Comparison of ENCODE assay signal across 1 cellular context in the genomic region with DNA sequence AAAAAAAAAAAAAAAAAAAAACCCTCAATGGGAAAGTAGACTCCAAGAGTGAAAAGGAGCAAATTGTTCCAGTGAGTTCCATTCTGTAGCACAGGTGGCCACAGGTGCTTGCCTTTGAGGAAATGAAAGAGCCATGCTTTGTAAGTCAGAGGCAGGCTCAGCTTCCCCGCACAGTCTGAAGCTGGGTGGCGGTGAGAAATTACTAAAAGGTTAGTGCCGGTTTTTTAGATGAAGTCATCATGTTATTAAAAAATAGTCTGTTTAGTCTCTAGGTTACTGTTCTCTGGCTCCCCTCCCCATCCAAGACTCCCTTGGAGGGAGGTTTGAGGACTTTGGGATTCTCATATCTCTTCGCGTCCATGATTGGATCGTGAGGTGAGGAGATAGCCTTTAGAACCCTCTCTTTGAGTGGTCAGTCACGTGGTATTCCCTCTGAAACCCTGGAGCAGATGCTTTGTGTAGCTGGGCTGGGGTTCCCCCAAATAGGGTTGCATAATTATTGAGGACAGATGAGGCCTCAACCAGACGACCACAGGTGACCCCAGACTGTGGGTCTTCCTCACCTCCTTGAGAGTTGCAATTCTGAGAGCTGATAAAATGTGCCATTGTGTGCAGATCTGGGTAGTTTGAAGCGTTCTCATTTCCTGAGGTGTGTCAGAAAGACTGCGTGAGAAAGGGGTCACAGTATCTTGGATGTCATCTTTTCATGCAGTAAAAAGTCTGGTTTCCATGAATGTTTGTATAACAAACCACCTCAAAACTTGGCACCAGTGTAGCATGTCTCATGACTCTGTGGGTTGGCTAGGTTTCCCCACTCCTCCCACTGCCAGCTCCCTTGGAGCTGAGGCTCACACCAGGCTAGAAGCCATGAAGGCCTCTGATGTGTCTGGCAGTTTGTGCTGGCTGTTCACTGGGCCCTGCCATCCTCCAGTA.
TF ChIP-seq lines count a peak whose summit lies in the region.

No MANE protein-coding gene starts in this region.

TF ChIP-seq in K562, 482 proteins besides CTCF, POLR2A, EP300 and RAD21:
- TF ChIP-seq SRSF7 (optimal IDR thresholded peaks at IDR 0.05; ENCODE audit: low read depth, low read length) (no peak), ZNF3 (CRISPR knock-in tag; IDR thresholded peaks at IDR 0.05) (no peak), U2AF1 (optimal IDR thresholded peaks at IDR 0.05; ENCODE audit: low read depth, low read length) (no peak), FOSL1 (tag; conservative IDR thresholded peaks at IDR 0.05) (0 out of 2 replicates have a peak, but pooled peaks have one; percentile 31), BHLHE40 (IDR thresholded peaks at IDR 0.05; ENCODE audit: low read length) (peak; percentile 37; the same call in 1 of the 2 replicates), MTA3 (IDR thresholded peaks at IDR 0.05; ENCODE audit: borderline replicate concordance) (no peak), NFE2L1 (tag; IDR thresholded peaks at IDR 0.05; ENCODE audit: borderline replicate concordance, low read depth) (no peak), TCF7L2 (IDR thresholded peaks at IDR 0.05; ENCODE audit: low read depth, low read length) (no peak), CBFA2T2 (conservative IDR thresholded peaks at IDR 0.05) (0 out of 2 replicates have a peak, but pooled peaks have one; percentile 29), PRPF4 (IDR thresholded peaks at IDR 0.05; ENCODE audit: insufficient read depth, low read depth, low read length, poor library complexity, severe bottlenecking) (no peak), HDAC2 (IDR thresholded peaks at IDR 0.05) (no peak), THRAP3 (IDR thresholded peaks at IDR 0.05; ENCODE audit: borderline replicate concordance) (no peak), ZNF77 (CRISPR knock-in tag; IDR thresholded peaks at IDR 0.05) (no peak), NRF1 (conservative IDR thresholded peaks at IDR 0.05 in 1 of 2, IDR thresholded peaks at IDR 0.05 in 1 of 2) (no peak), HEY1 (CRISPR knock-in tag; IDR thresholded peaks at IDR 0.05; ENCODE audit: borderline replicate concordance) (no peak), ZNF224 (CRISPR knock-in tag; IDR thresholded peaks at IDR 0.05) (no peak), USF2 (CRISPR knock-in tag; IDR thresholded peaks at IDR 0.05) (peak; percentile 46), ZNF449 (CRISPR knock-in tag; IDR thresholded peaks at IDR 0.05) (no peak), TOE1 (IDR thresholded peaks at IDR 0.05; ENCODE audit: borderline replicate concordance) (peak; percentile 83), TOE1 (CRISPR knock-in tag; IDR thresholded peaks at IDR 0.05; ENCODE audit: borderline replicate concordance, low read depth) (no peak), OTX1 (CRISPR knock-in tag; IDR thresholded peaks at IDR 0.05) (no peak), NCOA6 (IDR thresholded peaks at IDR 0.05) (no peak), RAD51 (IDR thresholded peaks at IDR 0.05; ENCODE audit: borderline replicate concordance, low read depth) (peak; percentile 82), ZBED1 (IDR thresholded peaks at IDR 0.05) (no peak), USF1 (CRISPR knock-in tag; IDR thresholded peaks at IDR 0.05) (peak; percentile 59), MYNN (IDR thresholded peaks at IDR 0.05) (peak; percentile 2; the same call in 1 of the 2 replicates), MYNN (CRISPR knock-in tag; IDR thresholded peaks at IDR 0.05) (no peak), ZNF717 (CRISPR knock-in tag; IDR thresholded peaks at IDR 0.05) (no peak), NR2F6 (CRISPR knock-in tag; IDR thresholded peaks at IDR 0.05) (no peak), FOXJ2 (tag; IDR thresholded peaks at IDR 0.05) (0 out of 2 replicates have a peak, but pooled peaks have one; percentile 24), PTTG1 (tag; IDR thresholded peaks at IDR 0.05; ENCODE audit: low read depth) (no peak), E2F3 (CRISPR knock-in tag; IDR thresholded peaks at IDR 0.05) (no peak), NR2C2 (CRISPR knock-in tag; IDR thresholded peaks at IDR 0.05) (no peak), NR2C2 (tag; IDR thresholded peaks at IDR 0.05) (0 out of 2 replicates have a peak, but pooled peaks have one; percentile 6)
- TF ChIP-seq, protein P1, sequence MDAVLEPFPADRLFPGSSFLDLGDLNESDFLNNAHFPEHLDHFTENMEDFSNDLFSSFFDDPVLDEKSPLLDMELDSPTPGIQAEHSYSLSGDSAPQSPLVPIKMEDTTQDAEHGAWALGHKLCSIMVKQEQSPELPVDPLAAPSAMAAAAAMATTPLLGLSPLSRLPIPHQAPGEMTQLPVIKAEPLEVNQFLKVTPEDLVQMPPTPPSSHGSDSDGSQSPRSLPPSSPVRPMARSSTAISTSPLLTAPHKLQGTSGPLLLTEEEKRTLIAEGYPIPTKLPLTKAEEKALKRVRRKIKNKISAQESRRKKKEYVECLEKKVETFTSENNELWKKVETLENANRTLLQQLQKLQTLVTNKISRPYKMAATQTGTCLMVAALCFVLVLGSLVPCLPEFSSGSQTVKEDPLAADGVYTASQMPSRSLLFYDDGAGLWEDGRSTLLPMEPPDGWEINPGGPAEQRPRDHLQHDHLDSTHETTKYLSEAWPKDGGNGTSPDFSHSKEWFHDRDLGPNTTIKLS (IDR thresholded peaks at IDR 0.05; ENCODE audit: borderline replicate concordance, low read depth), result no peak
- TF ChIP-seq, protein P2, sequence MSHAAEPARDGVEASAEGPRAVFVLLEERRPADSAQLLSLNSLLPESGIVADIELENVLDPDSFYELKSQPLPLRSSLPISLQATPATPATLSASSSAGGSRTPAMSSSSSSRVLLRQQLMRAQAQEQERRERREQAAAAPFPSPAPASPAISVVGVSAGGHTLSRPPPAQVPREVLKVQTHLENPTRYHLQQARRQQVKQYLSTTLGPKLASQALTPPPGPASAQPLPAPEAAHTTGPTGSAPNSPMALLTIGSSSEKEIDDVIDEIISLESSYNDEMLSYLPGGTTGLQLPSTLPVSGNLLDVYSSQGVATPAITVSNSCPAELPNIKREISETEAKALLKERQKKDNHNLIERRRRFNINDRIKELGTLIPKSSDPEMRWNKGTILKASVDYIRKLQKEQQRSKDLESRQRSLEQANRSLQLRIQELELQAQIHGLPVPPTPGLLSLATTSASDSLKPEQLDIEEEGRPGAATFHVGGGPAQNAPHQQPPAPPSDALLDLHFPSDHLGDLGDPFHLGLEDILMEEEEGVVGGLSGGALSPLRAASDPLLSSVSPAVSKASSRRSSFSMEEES (CRISPR knock-in tag; IDR thresholded peaks at IDR 0.05), result peak; percentile 85
- TF ChIP-seq, protein P3, sequence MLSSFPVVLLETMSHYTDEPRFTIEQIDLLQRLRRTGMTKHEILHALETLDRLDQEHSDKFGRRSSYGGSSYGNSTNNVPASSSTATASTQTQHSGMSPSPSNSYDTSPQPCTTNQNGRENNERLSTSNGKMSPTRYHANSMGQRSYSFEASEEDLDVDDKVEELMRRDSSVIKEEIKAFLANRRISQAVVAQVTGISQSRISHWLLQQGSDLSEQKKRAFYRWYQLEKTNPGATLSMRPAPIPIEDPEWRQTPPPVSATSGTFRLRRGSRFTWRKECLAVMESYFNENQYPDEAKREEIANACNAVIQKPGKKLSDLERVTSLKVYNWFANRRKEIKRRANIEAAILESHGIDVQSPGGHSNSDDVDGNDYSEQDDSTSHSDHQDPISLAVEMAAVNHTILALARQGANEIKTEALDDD (IDR thresholded peaks at IDR 0.05), result no peak
- TF ChIP-seq, protein P4, sequence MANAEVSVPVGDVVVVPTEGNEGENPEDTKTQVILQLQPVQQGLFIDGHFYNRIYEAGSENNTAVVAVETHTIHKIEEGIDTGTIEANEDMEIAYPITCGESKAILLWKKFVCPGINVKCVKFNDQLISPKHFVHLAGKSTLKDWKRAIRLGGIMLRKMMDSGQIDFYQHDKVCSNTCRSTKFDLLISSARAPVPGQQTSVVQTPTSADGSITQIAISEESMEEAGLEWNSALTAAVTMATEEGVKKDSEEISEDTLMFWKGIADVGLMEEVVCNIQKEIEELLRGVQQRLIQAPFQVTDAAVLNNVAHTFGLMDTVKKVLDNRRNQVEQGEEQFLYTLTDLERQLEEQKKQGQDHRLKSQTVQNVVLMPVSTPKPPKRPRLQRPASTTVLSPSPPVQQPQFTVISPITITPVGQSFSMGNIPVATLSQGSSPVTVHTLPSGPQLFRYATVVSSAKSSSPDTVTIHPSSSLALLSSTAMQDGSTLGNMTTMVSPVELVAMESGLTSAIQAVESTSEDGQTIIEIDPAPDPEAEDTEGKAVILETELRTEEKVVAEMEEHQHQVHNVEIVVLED (CRISPR knock-in tag; IDR thresholded peaks at IDR 0.05), result no peak
- TF ChIP-seq, protein P5, sequence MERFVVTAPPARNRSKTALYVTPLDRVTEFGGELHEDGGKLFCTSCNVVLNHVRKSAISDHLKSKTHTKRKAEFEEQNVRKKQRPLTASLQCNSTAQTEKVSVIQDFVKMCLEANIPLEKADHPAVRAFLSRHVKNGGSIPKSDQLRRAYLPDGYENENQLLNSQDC (CRISPR knock-in tag; IDR thresholded peaks at IDR 0.05), result no peak
